Comparison of ENCODE assay signal across 19 cellular contexts in the genomic region with DNA sequence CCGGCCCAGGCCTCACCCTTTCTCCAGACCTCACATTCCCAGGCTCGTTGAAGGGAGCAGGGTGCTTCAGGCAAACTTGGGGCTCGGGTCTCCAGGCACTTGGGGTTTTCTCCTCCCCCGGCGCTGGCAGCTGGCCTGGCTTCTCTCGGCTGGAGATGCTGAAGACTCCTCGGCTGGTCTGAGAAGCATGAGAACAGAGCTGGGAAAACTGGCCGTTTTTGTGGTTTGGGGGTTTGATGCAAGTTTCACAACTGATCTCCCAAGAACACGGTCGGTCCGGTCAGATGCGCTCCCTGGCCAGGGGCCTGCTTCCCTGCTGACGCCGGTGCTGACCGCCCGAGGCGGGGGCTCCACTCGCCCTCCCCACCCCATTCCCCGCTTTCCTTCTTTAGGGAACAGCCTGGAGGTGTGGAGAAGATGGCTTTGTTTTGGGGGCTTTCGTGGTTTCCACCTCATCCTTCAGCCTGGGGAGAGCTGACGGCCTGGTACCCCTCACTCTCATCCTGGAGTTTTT. TPM values are rescaled to one million over a fixed set of nuclear protein-coding genes. Genes with fewer than 3 reads are reported as not detected.
"Had no signal": no experiment of that assay in that cellular context is flagged by ENCODE, and none has a peak within 500 bp of the region (broad histone marks: within the 10 kb centered on the region; RNA-seq: fewer than 3 reads in every experiment).

No MANE protein-coding gene starts in this region.

- H2AFZ ChIP-seq: parathyroid adenoma had no signal

- H3K4me1 Mint-ChIP-seq: neural crest cell, WTC11 had no signal

- H3K9me3 ChIP-seq: thyroid gland, vagina had no signal

- H3K9me3 Mint-ChIP-seq: activated CD4-positive, alpha-beta memory T cell treated with anti-CD3 and anti-CD28 coated beads, Interleukin-2, amount 10 ng/mL, durations not matched to agents 7 days and 5 days; activated naive CD4-positive, alpha-beta T cell treated with anti-CD3 and anti-CD28 coated beads, Interleukin-2, amount 10 ng/mL, durations not matched to agents 7 days and 5 days; activated T-cell treated with anti-CD3 and anti-CD28 coated beads, Interleukin-2, amount 50 U/mL, for 24 hours; effector memory CD8-positive, alpha-beta T cell; neural crest cell; stimulated activated effector memory CD8-positive, alpha-beta T cell treated with anti-CD3 and anti-CD28 coated beads, Interleukin-12 subunit alpha, Interleukin-12 subunit beta, amount 100 ng/mL, for 72 hours; WTC11 had no signal

- DNase-seq: activated CD4-positive, alpha-beta memory T cell treated with anti-CD3 and anti-CD28 coated beads, Interleukin-2, amount 10 ng/mL, durations not matched to agents 7 days and 5 days; activated CD4-positive, alpha-beta T cell treated with anti-CD3 and anti-CD28 coated beads for 4 hours; activated naive CD4-positive, alpha-beta T cell treated with anti-CD3 and anti-CD28 coated beads, Interleukin-2, amount 10 ng/mL, durations not matched to agents 7 days and 5 days; activated T-cell treated with anti-CD3 and anti-CD28 coated beads, Interleukin-2, amount 50 U/mL, for 24 hours; dermis blood vessel endothelial cell; effector memory CD8-positive, alpha-beta T cell; foreskin melanocyte; head of caudate nucleus; midbrain; stimulated activated CD4-positive, alpha-beta T cell treated with anti-CD3 and anti-CD28 coated beads, Interleukin-12 subunit alpha, Interleukin-12 subunit beta, amount 100 ng/mL, for 4 hours; thyroid gland had no signal

- ATAC-seq: effector memory CD8-positive, alpha-beta T cell; stimulated activated effector memory CD8-positive, alpha-beta T cell treated with anti-CD3 and anti-CD28 coated beads, Interleukin-12 subunit alpha, Interleukin-12 subunit beta, amount 100 ng/mL, for 72 hours; WTC11 had no signal

- H3K36me3 Mint-ChIP-seq: activated naive CD4-positive, alpha-beta T cell treated with anti-CD3 and anti-CD28 coated beads, Interleukin-2, amount 10 ng/mL, durations not matched to agents 7 days and 5 days; stimulated activated effector memory CD8-positive, alpha-beta T cell treated with anti-CD3 and anti-CD28 coated beads, Interleukin-12 subunit alpha, Interleukin-12 subunit beta, amount 100 ng/mL, for 72 hours; WTC11 had no signal

- H3K36me3 ChIP-seq: thyroid gland, vagina had no signal

- H3K27me3 ChIP-seq: thyroid gland, vagina had no signal

- H3K9ac ChIP-seq: parathyroid adenoma had no signal

- H3K27ac Mint-ChIP-seq: activated CD4-positive, alpha-beta memory T cell treated with anti-CD3 and anti-CD28 coated beads, Interleukin-2, amount 10 ng/mL, durations not matched to agents 7 days and 5 days; activated naive CD4-positive, alpha-beta T cell treated with anti-CD3 and anti-CD28 coated beads, Interleukin-2, amount 10 ng/mL, durations not matched to agents 7 days and 5 days; activated T-cell treated with anti-CD3 and anti-CD28 coated beads, Interleukin-2, amount 50 U/mL, for 24 hours; effector memory CD8-positive, alpha-beta T cell; stimulated activated effector memory CD8-positive, alpha-beta T cell treated with anti-CD3 and anti-CD28 coated beads, Interleukin-12 subunit alpha, Interleukin-12 subunit beta, amount 100 ng/mL, for 72 hours; WTC11 had no signal

- H3K4me3 Mint-ChIP-seq: activated CD4-positive, alpha-beta memory T cell treated with anti-CD3 and anti-CD28 coated beads, Interleukin-2, amount 10 ng/mL, durations not matched to agents 7 days and 5 days; activated naive CD4-positive, alpha-beta T cell treated with anti-CD3 and anti-CD28 coated beads, Interleukin-2, amount 10 ng/mL, durations not matched to agents 7 days and 5 days; activated T-cell treated with anti-CD3 and anti-CD28 coated beads, Interleukin-2, amount 50 U/mL, for 24 hours; effector memory CD8-positive, alpha-beta T cell; neural crest cell; stimulated activated effector memory CD8-positive, alpha-beta T cell treated with anti-CD3 and anti-CD28 coated beads, Interleukin-12 subunit alpha, Interleukin-12 subunit beta, amount 100 ng/mL, for 72 hours; WTC11 had no signal

- H3K4me3 ChIP-seq: thyroid gland, vagina had no signal

- H3K4me1 ChIP-seq: parathyroid adenoma, thyroid gland, vagina had no signal

- H3K27ac ChIP-seq: parathyroid adenoma, thyroid gland, vagina had no signal

- H3K79me2 ChIP-seq: parathyroid adenoma had no signal

RNA-seq across cellular contexts. Expression of a gene that starts 41.4 kb away (rescaled TPM):
- total RNA-seq: activated CD4-positive, alpha-beta memory T cell treated with anti-CD3 and anti-CD28 coated beads, Interleukin-2, amount 10 ng/mL, durations not matched to agents 7 days and 5 days; bronchial epithelial cell; lung microvascular endothelial cell; myocyte had no signal
